In the genomic region with DNA sequence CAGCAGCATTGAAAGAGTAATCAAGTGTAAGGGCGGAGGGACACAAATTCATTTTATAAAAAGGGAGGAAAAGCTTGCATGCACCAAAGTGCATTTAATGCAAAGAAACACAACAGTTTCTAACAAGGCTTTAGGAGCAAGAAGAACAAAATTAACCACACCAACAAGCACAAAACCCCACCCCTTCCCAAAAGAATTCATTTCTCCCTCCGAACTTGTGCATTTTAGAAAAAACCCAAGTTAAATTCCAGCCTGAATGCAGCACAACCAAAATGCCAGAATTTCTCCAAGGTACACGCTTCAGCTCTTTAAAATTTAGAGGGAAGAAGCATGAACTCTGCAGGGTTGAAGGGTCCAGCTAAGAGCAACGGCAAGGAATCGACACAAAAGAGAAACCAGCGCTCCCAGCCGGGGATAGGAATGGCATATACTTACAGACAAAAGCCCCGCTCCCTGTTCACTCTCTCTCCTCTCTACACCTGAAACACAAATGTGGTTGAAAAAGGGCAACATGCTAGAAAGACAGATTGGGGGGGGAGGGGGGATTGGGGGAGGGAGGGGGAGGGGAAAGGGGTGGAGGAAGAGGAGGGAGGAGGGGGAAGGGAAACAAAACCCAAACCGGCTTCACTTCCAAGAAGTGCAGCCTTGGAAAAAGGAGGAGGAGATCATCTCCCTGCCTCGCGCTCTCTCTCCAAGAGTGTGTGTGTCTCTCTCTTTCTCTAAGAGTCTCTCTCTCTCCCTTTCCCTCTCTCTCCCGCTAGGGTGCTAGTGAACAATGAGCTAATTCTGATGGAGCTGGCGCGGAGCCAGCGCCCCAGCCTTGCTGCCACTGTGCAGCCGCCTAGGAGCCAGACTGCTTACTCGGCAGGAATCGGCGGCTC, we compare ENCODE assay signal across 8 cellular contexts. TPM values are rescaled to one million over a fixed set of nuclear protein-coding genes. Genes with fewer than 3 reads are reported as not detected.
DNase-seq lines count a peak whose midpoint lies in the region; ATAC-seq and TF ChIP-seq lines count a peak whose summit lies in the region.

A gene with protein sequence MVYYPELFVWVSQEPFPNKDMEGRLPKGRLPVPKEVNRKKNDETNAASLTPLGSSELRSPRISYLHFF (minus strand): TSS at position 494 of the 881 bp plus-strand sequence. CDS start 1,422 bp downstream, outside the sequence.

- ATAC-seq in GM19351 (IDR thresholded peaks at IDR 0.05; ENCODE audit: unreplicated experiment) (peak; percentile 51), HG03469 (IDR thresholded peaks at IDR 0.05; ENCODE audit: unreplicated experiment) (peak; percentile 44), right lobe of liver (peak; percentile 59 to 74 (median 66))

- H3K4me2 ChIP-seq in BLaER1, result peak within 1 kb of the TSS; percentile 82

- DNase-seq in NCI-H524 (lab: John Stamatoyannopoulos, UW) (peak; percentile 87 to 94), dorsolateral prefrontal cortex (peak; percentile 90 to 94 (median 92)), right lobe of liver (peak; percentile 90 to 91 (median 91))
- peak; percentile 84 for DNase-seq in activated CD4-positive, alpha-beta T cell treated with anti-CD3 and anti-CD28 coated beads, Interleukin-2, amount 10 ng/mL, durations not matched to agents 24 days and 14 days
- peak; percentile 77 for DNase-seq in stimulated activated CD4-positive, alpha-beta T cell treated with anti-CD3 and anti-CD28 coated beads, Interleukin-4, amount 100 ng/mL, for 1 hour

- H3K4me3 ChIP-seq in BLaER1 (peak within 1 kb of the TSS; percentile 79), dorsolateral prefrontal cortex (peak within 1 kb of the TSS; percentile 52 to 88 (median 73)), right lobe of liver (peak within 1 kb of the TSS; percentile 52 to 72 (median 69))

- H3K9ac ChIP-seq in BLaER1, result peak within 1 kb of the TSS; percentile 96

- TF ChIP-seq CTCF in dorsolateral prefrontal cortex (IDR thresholded peaks at IDR 0.05 in 54 of 56, conservative IDR thresholded peaks at IDR 0.05 in 2 of 56; ENCODE audit: low read depth in 1 of 56, partially characterized antibody in 56 of 56) (peak in 42 of 56 donors; percentile 10 to 53 (median 32)), right lobe of liver (IDR thresholded peaks at IDR 0.05) (peak in 3 of 4 donors; percentile 11 to 48 (median 32))

- no peaks in the 10 kb centered on the region; the same call in 1 of the 2 replicates for H3K9me3 ChIP-seq in BLaER1
- no peaks in the 10 kb centered on the region for H3K9me3 ChIP-seq in right lobe of liver

- H4K20me1 ChIP-seq in BLaER1, result no peaks in the 10 kb centered on the region

- H3K27ac ChIP-seq in BLaER1, result peak within 1 kb of the TSS; percentile 96
- peak within 1 kb of the TSS; percentile 23 to 95 (median 86) for H3K27ac ChIP-seq in dorsolateral prefrontal cortex
- H3K27ac ChIP-seq in right lobe of liver, result peak within 1 kb of the TSS; percentile 84 to 92 (median 86)

- H3K36me3 ChIP-seq in BLaER1 (peaks cover 15% of the 10 kb centered on the region), right lobe of liver (no peaks in the 10 kb centered on the region)

- peak within 1 kb of the TSS; percentile 89 for H3K4me3 Mint-ChIP-seq in activated CD4-positive, alpha-beta T cell treated with anti-CD3 and anti-CD28 coated beads, Interleukin-2, amount 10 ng/mL, durations not matched to agents 24 days and 14 days

- H3K36me3 Mint-ChIP-seq in activated CD4-positive, alpha-beta T cell treated with anti-CD3 and anti-CD28 coated beads, Interleukin-2, amount 10 ng/mL, durations not matched to agents 24 days and 14 days (ENCODE audit: low read depth), result peaks cover 8% of the 10 kb centered on the region

- H3K27me3 ChIP-seq in BLaER1 (no peaks in the 10 kb centered on the region), dorsolateral prefrontal cortex (no peaks in the 10 kb centered on the region), right lobe of liver (no peaks in the 10 kb centered on the region)

- peaks cover 3% of the 10 kb centered on the region for H3K27me3 Mint-ChIP-seq in activated CD4-positive, alpha-beta T cell treated with anti-CD3 and anti-CD28 coated beads, Interleukin-2, amount 10 ng/mL, durations not matched to agents 24 days and 14 days

- intact Hi-C loops in activated CD4-positive, alpha-beta T cell treated with anti-CD3 and anti-CD28 coated beads, Interleukin-2, amount 10 ng/mL, durations not matched to agents 24 days and 14 days (cut with micrococcal nuclease), result loop anchor here (1.0 to 10.0 kb wide), 9 partner anchors 16 to 1002 kb away; a partner anchor contains a TSS
- intact Hi-C loops in dorsolateral prefrontal cortex (cut with DNase I), result loop anchor here (10.0 kb wide), 2 partner anchors 368 to 408 kb away; no protein-coding TSS in a partner anchor
- intact Hi-C loops in right lobe of liver (cut with DNase I), result no loop called here

- TF ChIP-seq POLR2A in right lobe of liver (IDR thresholded peaks at IDR 0.05), result no peak

- peaks cover 23% of the 10 kb centered on the region for H3K4me1 Mint-ChIP-seq in activated CD4-positive, alpha-beta T cell treated with anti-CD3 and anti-CD28 coated beads, Interleukin-2, amount 10 ng/mL, durations not matched to agents 24 days and 14 days

- 2% methylated on average over 18 of the region's 19 CpGs for WGBS in right lobe of liver (ENCODE audit: insufficient coverage, low coverage, low lambda C conversion rate, missing lambda C conversion rate)

- no peaks in the 10 kb centered on the region for H3K9me3 Mint-ChIP-seq in activated CD4-positive, alpha-beta T cell treated with anti-CD3 and anti-CD28 coated beads, Interleukin-2, amount 10 ng/mL, durations not matched to agents 24 days and 14 days

- H3K4me1 ChIP-seq in BLaER1, result peaks cover 49% of the 10 kb centered on the region
- peaks cover 0 to 15% (median 0%) of the 10 kb centered on the region in 4 donors for H3K4me1 ChIP-seq in right lobe of liver

- H3K27ac Mint-ChIP-seq in activated CD4-positive, alpha-beta T cell treated with anti-CD3 and anti-CD28 coated beads, Interleukin-2, amount 10 ng/mL, durations not matched to agents 24 days and 14 days, result peak within 1 kb of the TSS; percentile 93

RNA-seq across cellular contexts. Expression of the gene that starts here (rescaled TPM):
- total RNA-seq in activated CD4-positive, alpha-beta T cell treated with anti-CD3 and anti-CD28 coated beads, Interleukin-2, amount 10 ng/mL, durations not matched to agents 24 days and 14 days, result 21.6 and 22.2 TPM in 2 replicates
- total RNA-seq in dorsolateral prefrontal cortex (100 to 1,000 TPM in 35 of 120 experiments, 10 to 100 TPM in 85; 34.6 to 131 (median 85.8) TPM), right lobe of liver (10 to 100 TPM in 1 of 6 experiments, 1 to 10 TPM in 5; 2.2 to 24.6 (median 7.7) TPM)

Comparison
In these comparisons a context has a peak if more than half of its experiments do, and no peak if none do; other contexts are left out.
1. Peak in every context shown above with its lines: DNase-seq, ATAC-seq, H3K4me3 ChIP-seq and H3K27ac ChIP-seq.
2. intact Hi-C loops: an anchor here in activated CD4-positive, alpha-beta T cell treated with anti-CD3 and anti-CD28 coated beads, Interleukin-2, amount 10 ng/mL, durations not matched to agents 24 days and 14 days (1.0 to 10.0 kb wide) and dorsolateral prefrontal cortex (10.0 kb wide); none called in right lobe of liver.